Comparison of ENCODE assay signal across 1 cellular context in genomic region chr18:13871701-13872100, GRCh38.
TF ChIP-seq lines count a peak whose summit lies in the region.

No MANE protein-coding gene starts in this region.

TF ChIP-seq in H1, 55 proteins besides CTCF, POLR2A, EP300 and RAD21 (continued from another document):
- TF ChIP-seq SP4 (IDR thresholded peaks at IDR 0.05; ENCODE audit: low read length) (no peak), ASH2L (IDR thresholded peaks at IDR 0.05; ENCODE audit: low read length) (no peak), GTF2F1 (IDR thresholded peaks at IDR 0.05; ENCODE audit: borderline replicate concordance, low read depth, low read length) (no peak), TBP (IDR thresholded peaks at IDR 0.05; ENCODE audit: low read depth, low read length) (no peak), HDAC6 (IDR thresholded peaks at IDR 0.05; ENCODE audit: low read depth, low read length) (no peak)
